8 cellular contexts compared by ENCODE assay signal in genomic region chr3:29922990-29923746, GRCh38.
DNase-seq lines count a peak whose midpoint lies in the region; ATAC-seq and TF ChIP-seq lines count a peak whose summit lies in the region.

No MANE protein-coding gene starts in this region.

- TF ChIP-seq CTCF in heart right ventricle (IDR thresholded peaks at IDR 0.05) (no peak), CD14-positive monocyte (IDR thresholded peaks at IDR 0.05) (no peak)

- H3K36me3 ChIP-seq in adipocyte (ENCODE audit: control insufficient read depth, insufficient read depth, low read length, severe bottlenecking) (no peaks in the 10 kb centered on the region), heart right ventricle (no peaks in the 10 kb centered on the region), skeletal muscle satellite cell (ENCODE audit: insufficient read depth, low read length) (no peaks in the 10 kb centered on the region)

- H3K4me3 Mint-ChIP-seq in CD14-positive monocyte, result no peak overlapping the region

- H3K9me3 ChIP-seq in adipocyte (ENCODE audit: control insufficient read depth, low read length) (no peaks in the 10 kb centered on the region), heart right ventricle (no peaks in the 10 kb centered on the region), skeletal muscle satellite cell (replicated peaks; ENCODE audit: low read length) (no peaks in the 10 kb centered on the region)

- H3K36me3 Mint-ChIP-seq in CD14-positive monocyte, result no peaks in the 10 kb centered on the region

- intact Hi-C loops in heart right ventricle (cut with DNase I) (no loop called here), CD14-positive monocyte (cut with micrococcal nuclease) (no loop called here)

- H3K27ac ChIP-seq in heart right ventricle, result peak overlapping the region in 4 of 10 donors; percentile 3 to 36 (median 14)

- 51 to 52% methylated on average over 5 of the region's 5 CpGs for WGBS in heart right ventricle, 2 donors

- H3K4me1 Mint-ChIP-seq in CD14-positive monocyte, result no peaks in the 10 kb centered on the region

- H3K9me3 Mint-ChIP-seq in CD14-positive monocyte, result peaks cover 0 to 5% (median 2%) of the 10 kb centered on the region in 7 donors

- ATAC-seq in heart right ventricle, result peak in 7 of 8 donors; percentile 89 to 96 (median 91)
- no peak for ATAC-seq in HG03520 (IDR thresholded peaks at IDR 0.05; ENCODE audit: unreplicated experiment)

- H3K27me3 Mint-ChIP-seq in CD14-positive monocyte (ENCODE audit: low read depth in 3 of 3), result no peaks in the 10 kb centered on the region

- H3K9ac ChIP-seq in adipocyte (ENCODE audit: low read length), result no peak overlapping the region
- H3K9ac ChIP-seq in skeletal muscle satellite cell (ENCODE audit: low read depth, low read length), result no peak overlapping the region

- H3K27me3 ChIP-seq in adipocyte (replicated peaks; ENCODE audit: control insufficient read depth, insufficient read depth, low read length) (no peaks in the 10 kb centered on the region), heart right ventricle (no peaks in the 10 kb centered on the region), skeletal muscle satellite cell (ENCODE audit: control insufficient read depth, insufficient read depth, low read length) (no peaks in the 10 kb centered on the region)

- no peak overlapping the region for H3K27ac Mint-ChIP-seq in CD14-positive monocyte

- H3K4me3 ChIP-seq in adipocyte (ENCODE audit: low read length) (peak overlapping the region; percentile 44), heart right ventricle (no peak overlapping the region), skeletal muscle satellite cell (ENCODE audit: low read length) (no peak overlapping the region)

- DNase-seq in HCEC 1CT (peak; percentile 95), adipocyte (ENCODE audit: low read depth) (peak; percentile 84), heart right ventricle (peak in 1 of 2 donors; percentile 30), ureter (ENCODE audit: low spot score) (no peak), CD14-positive monocyte (ENCODE audit: low spot score) (no peak)
- no peak for DNase-seq in activated CD8-positive, alpha-beta memory T cell treated with anti-CD3 and anti-CD28 coated beads for 24 hours

- H3K4me2 ChIP-seq in skeletal muscle satellite cell (ENCODE audit: low read length), result peak overlapping the region; percentile 18

- H3K4me1 ChIP-seq in adipocyte (ENCODE audit: control insufficient read depth, insufficient read depth, low read length) (peaks cover 6% of the 10 kb centered on the region), heart right ventricle (peaks cover 0 to 20% (median 3%) of the 10 kb centered on the region in 9 donors), skeletal muscle satellite cell (ENCODE audit: control insufficient read depth, insufficient read depth, low read length) (peaks cover 14% of the 10 kb centered on the region)

Comparison
In these comparisons a context has a peak if more than half of its experiments do, and no peak if none do; other contexts are left out.
1. DNase-seq: peak in HCEC 1CT (single experiment) and adipocyte (single experiment); none in ureter (single experiment), CD14-positive monocyte (single experiment) and activated CD8-positive, alpha-beta memory T cell treated with anti-CD3 and anti-CD28 coated beads for 24 hours (single experiment).